ENCODE assay signal across 8 cellular contexts in genomic region chr18:23131693-23132319, GRCh38. TPM values are rescaled to one million over a fixed set of nuclear protein-coding genes. Genes with fewer than 3 reads are reported as not detected.
A peak's percentile ranks its signal among the peaks of the same experiment; 100 is the strongest.
DNase-seq lines count a peak whose midpoint lies in the region; ATAC-seq, FAIRE-seq and TF ChIP-seq lines count a peak whose summit lies in the region.

No MANE protein-coding gene starts in this region.

- peak overlapping the region in 1 of 2 experiments; percentile 33; a peak in 1 of 4 replicates for H4K8ac ChIP-seq in IMR-90 (ENCODE audit: low read depth in 2 of 2, low read length in 2 of 2)

- H3K4me2 ChIP-seq in IMR-90 (ENCODE audit: low read depth, low read length), result no peak overlapping the region

- H2AK5ac ChIP-seq in IMR-90 (ENCODE audit: low read depth, low read length), result no peak overlapping the region

- WGBS in IMR-90 (ENCODE audit: extremely low coverage in 2 of 2, insufficient read length in 1 of 2), 2 experiments, result no CpG with 5 or more reads among the region's 8 CpGs

- H3K36me3 ChIP-seq in IMR-90 (ENCODE audit: control insufficient read depth, insufficient read depth, low read length), result no peaks in the 10 kb centered on the region

- CTCF ChIA-PET in IMR-90 (lab: Yijun Ruan, JAX), result interaction anchor here (0.6 to 1.5 kb wide), 14 partner anchors 9 to 282 kb away, joined by 3 to 7 read pairs (median 4); no protein-coding TSS in a partner anchor

- H3K23ac ChIP-seq in IMR-90 (ENCODE audit: low read depth, low read length), result no peak overlapping the region

- no TSS peak for BruUV-seq in IMR-90 (replicated peaks; lab: Mats Ljungman, UMichigan)

- H2AK9ac ChIP-seq in IMR-90 (replicated peaks; ENCODE audit: low read depth, low read length, poor library complexity), result no peak overlapping the region

- H3K14ac ChIP-seq in IMR-90 (replicated peaks; ENCODE audit: low read depth, low read length), result no peak overlapping the region

- peak; percentile 50 for FAIRE-seq in RCC 7860 (lab: Jason Lieb, UNC)

- H3K36me3 Mint-ChIP-seq in activated T-helper 2 cell treated with anti-CD3 and anti-CD28 coated beads, Interferon-gamma antibody, Interleukin-2, Interleukin-4, amounts not matched to agents 10 μg/mL and 5 μg/mL and 100 μg/mL, durations not matched to agents 14 hours and 24 hours and 36 hours (ENCODE audit: low read depth), result peaks cover 3% of the 10 kb centered on the region

- peak; percentile 85 for TF ChIP-seq RAD21 in IMR-90 (IDR thresholded peaks at IDR 0.05; ENCODE audit: low read length)

- H2BK5ac ChIP-seq in IMR-90 (ENCODE audit: low read depth, low read length, poor library complexity, severe bottlenecking), result peak overlapping the region; percentile 44

- peaks cover 4% of the 10 kb centered on the region; the same call in 1 of the 2 replicates for H3K4me1 ChIP-seq in IMR-90 (ENCODE audit: control insufficient read depth, insufficient read depth, low read length)

- H4K20me1 ChIP-seq in IMR-90 (ENCODE audit: insufficient read depth, low read length), result peaks cover 3% of the 10 kb centered on the region

- H3K79me1 ChIP-seq in IMR-90 (ENCODE audit: low read depth in 1 of 2, low read length in 2 of 2), result peaks cover 8 to 14% of the 10 kb centered on the region in 2 experiments; a peak in 3 of 4 replicates

- H3K4me1 Mint-ChIP-seq in activated T-helper 2 cell treated with anti-CD3 and anti-CD28 coated beads, Interferon-gamma antibody, Interleukin-2, Interleukin-4, amounts not matched to agents 10 μg/mL and 5 μg/mL and 100 μg/mL, durations not matched to agents 14 hours and 24 hours and 36 hours (ENCODE audit: low read depth), result peaks cover 19% of the 10 kb centered on the region

- H3K9me3 Mint-ChIP-seq in activated T-helper 2 cell treated with anti-CD3 and anti-CD28 coated beads, Interferon-gamma antibody, Interleukin-2, Interleukin-4, amounts not matched to agents 10 μg/mL and 5 μg/mL and 100 μg/mL, durations not matched to agents 14 hours and 24 hours and 36 hours, result no peaks in the 10 kb centered on the region

- H2BK20ac ChIP-seq in IMR-90 (ENCODE audit: low read depth, low read length), result no peak overlapping the region

- ATAC-seq in IMR-90 (ENCODE audit: low read depth), result peak; percentile 34
- ATAC-seq in GM18505 (IDR thresholded peaks at IDR 0.05; ENCODE audit: unreplicated experiment), result no peak
- ATAC-seq in GM21717 (IDR thresholded peaks at IDR 0.05; ENCODE audit: unreplicated experiment), result no peak

- H3K4me3 ChIP-seq in IMR-90 (ENCODE audit: insufficient read depth, low read depth, low read length), result no peak overlapping the region

- peak overlapping the region; percentile 58; the same call in 1 of the 2 replicates for H2BK120ac ChIP-seq in IMR-90 (ENCODE audit: low read depth, low read length)

- no peak overlapping the region for H4K91ac ChIP-seq in IMR-90 (ENCODE audit: insufficient read depth, low read depth, low read length)

- no peak overlapping the region for H3K27ac ChIP-seq in IMR-90 (ENCODE audit: insufficient read depth, low read length)

- H2AFZ ChIP-seq in IMR-90 (replicated peaks; ENCODE audit: low read length, poor library complexity), result no peak overlapping the region

- DNase-seq in DMS53 (lab: John Stamatoyannopoulos, UW) (peak; percentile 75), IMR-90 (peak; percentile 84), RCC 7860 (ENCODE audit: low spot score) (peak; percentile 45), germinal center (ENCODE audit: low spot score) (peak; percentile 71), posterior vena cava (ENCODE audit: low spot score) (peak; percentile 26)
- DNase-seq in activated T-helper 2 cell treated with anti-CD3 and anti-CD28 coated beads, Interferon-gamma antibody, Interleukin-2, Interleukin-4, amounts not matched to agents 10 μg/mL and 5 μg/mL and 100 μg/mL, durations not matched to agents 14 hours and 24 hours and 36 hours (ENCODE audit: low spot score), result peak; percentile 41

- no peak overlapping the region for H3K9ac ChIP-seq in IMR-90 (ENCODE audit: low read depth, low read length)

- H3K4ac ChIP-seq in IMR-90 (ENCODE audit: low read depth, low read length), result no peak overlapping the region

- POLR2A ChIA-PET in IMR-90 (lab: Charles Lee; ENCODE audit: unreplicated experiment), result interaction anchor here (1.0 kb wide), 1 partner anchor 93 kb away, joined by 4 read pairs; no protein-coding TSS in a partner anchor

- 0 out of 2 replicates have a peak, but pooled peaks cover 11% of the 10 kb centered on the region for H3K9me1 ChIP-seq in IMR-90 (ENCODE audit: insufficient read depth, low read length)

- in situ Hi-C loops in IMR-90 (cut with MboI; ENCODE audit: low sequenced_read_pairs), result loop anchor here (5.0 to 10.0 kb wide), 2 partner anchors 243 to 280 kb away; no protein-coding TSS in a partner anchor

- intact Hi-C loops in IMR-90 (cut with micrococcal nuclease), result loop anchor here (1.0 to 5.0 kb wide), 3 partner anchors 100 to 279 kb away; no protein-coding TSS in a partner anchor
- intact Hi-C loops in activated T-helper 2 cell treated with anti-CD3 and anti-CD28 coated beads, Interferon-gamma antibody, Interleukin-2, Interleukin-4, amounts not matched to agents 10 μg/mL and 5 μg/mL and 100 μg/mL, durations not matched to agents 14 hours and 24 hours and 36 hours (cut with micrococcal nuclease), result loop anchor here (1.0 to 10.0 kb wide), 6 partner anchors 57 to 280 kb away; no protein-coding TSS in a partner anchor
- intact Hi-C loops in posterior vena cava (cut with DNase I), result loop anchor here (5.0 to 10.0 kb wide), 3 partner anchors 97 to 233 kb away; no protein-coding TSS in a partner anchor

- dilution Hi-C loops in IMR-90 (cut with HindIII; ENCODE audit: low sequenced_read_pairs, unreplicated experiment), result no loop called here

- no peak overlapping the region for H3K56ac ChIP-seq in IMR-90 (ENCODE audit: extremely low read depth, insufficient read depth, low read length)

- no peak overlapping the region for H3K27ac Mint-ChIP-seq in activated T-helper 2 cell treated with anti-CD3 and anti-CD28 coated beads, Interferon-gamma antibody, Interleukin-2, Interleukin-4, amounts not matched to agents 10 μg/mL and 5 μg/mL and 100 μg/mL, durations not matched to agents 14 hours and 24 hours and 36 hours

- H3K4me3 Mint-ChIP-seq in activated T-helper 2 cell treated with anti-CD3 and anti-CD28 coated beads, Interferon-gamma antibody, Interleukin-2, Interleukin-4, amounts not matched to agents 10 μg/mL and 5 μg/mL and 100 μg/mL, durations not matched to agents 14 hours and 24 hours and 36 hours (ENCODE audit: low read depth), result no peak overlapping the region

- no peak overlapping the region for H4K5ac ChIP-seq in IMR-90 (ENCODE audit: low read depth, low read length)

- H3K27me3 Mint-ChIP-seq in activated T-helper 2 cell treated with anti-CD3 and anti-CD28 coated beads, Interferon-gamma antibody, Interleukin-2, Interleukin-4, amounts not matched to agents 10 μg/mL and 5 μg/mL and 100 μg/mL, durations not matched to agents 14 hours and 24 hours and 36 hours (ENCODE audit: low read depth), result no peaks in the 10 kb centered on the region

- TF ChIP-seq POLR2A in IMR-90 (IDR thresholded peaks at IDR 0.05; ENCODE audit: low read depth, low read length) (no peak), GM18505 (IDR thresholded peaks at IDR 0.05; ENCODE audit: borderline replicate concordance, extremely low read depth, insufficient read depth, insufficient read length) (no peak)

- no peaks in the 10 kb centered on the region for H3K9me3 ChIP-seq in IMR-90 (ENCODE audit: control insufficient read depth, insufficient read depth, low read length)

- no peak overlapping the region for H3K18ac ChIP-seq in IMR-90 (ENCODE audit: low read depth, low read length)

- no peaks in the 10 kb centered on the region for H3K27me3 ChIP-seq in IMR-90 (ENCODE audit: control insufficient read depth, insufficient read depth, low read length)

- TF ChIP-seq CTCF in IMR-90 (conservative IDR thresholded peaks at IDR 0.05; ENCODE audit: low read depth, low read length), result peak; percentile 79

- H2BK15ac ChIP-seq in IMR-90 (ENCODE audit: low read depth, low read length), result 0 out of 3 replicates have a peak overlapping the region, but pooled peaks have one; percentile 12

TF ChIP-seq in IMR-90, 13 proteins besides CTCF, POLR2A, EP300 and RAD21:
- TF ChIP-seq SMC3 (IDR thresholded peaks at IDR 0.05; ENCODE audit: low read depth, low read length) (peak; percentile 93), ELK1 (IDR thresholded peaks at IDR 0.05; ENCODE audit: borderline replicate concordance, low read depth, low read length) (no peak), NFE2L2 (IDR thresholded peaks at IDR 0.05; ENCODE audit: low read depth, low read length) (no peak), CEBPB (IDR thresholded peaks at IDR 0.05; ENCODE audit: low read depth, low read length) (peak; percentile 56), RFX5 (IDR thresholded peaks at IDR 0.05; ENCODE audit: low read depth, low read length) (no peak), MXI1 (IDR thresholded peaks at IDR 0.05; ENCODE audit: borderline replicate concordance, low read depth, low read length) (no peak), RCOR1 (IDR thresholded peaks at IDR 0.05; ENCODE audit: insufficient replicate concordance, low read length) (no peak), BHLHE40 (IDR thresholded peaks at IDR 0.05; ENCODE audit: low read depth, low read length) (no peak)

RNA-seq across cellular contexts. Expression of gene CABLES1, which starts 3.5 kb away (rescaled TPM):
- total RNA-seq in IMR-90 (2012; rRNA removed), result 4.7 and 5.7 TPM in 2 replicates
- polyA plus RNA-seq in IMR-90 (2012; rRNA removed), result 4.4 and 4.7 TPM in 2 replicates
- 2.2 and 5.2 TPM in 2 replicates for polyA plus RNA-seq in IMR-90 (2012; cell fraction: cytosol; rRNA removed)
- 3.2 and 7.3 TPM in 2 replicates for polyA plus RNA-seq in IMR-90 (2012; cell fraction: nucleus; rRNA removed; ENCODE audit: low replicate concordance)
- total RNA-seq in activated T-helper 2 cell treated with anti-CD3 and anti-CD28 coated beads, Interferon-gamma antibody, Interleukin-2, Interleukin-4, amounts not matched to agents 10 μg/mL and 5 μg/mL and 100 μg/mL, durations not matched to agents 14 hours and 24 hours and 36 hours, result 27.4 and 33.5 TPM in 2 replicates
- total RNA-seq in posterior vena cava, result 10 to 100 TPM in 1 of 2 donors, 1 to 10 TPM in 1; 9.3 to 10.8 TPM

Comparison
In these comparisons a context has a peak if more than half of its experiments do, and no peak if none do; other contexts are left out.
1. DNase-seq: peak in every context shown above with its lines; median percentile 84 in IMR-90; 75 in DMS53; 71 in germinal center; 45 in RCC 7860; 41 in activated T-helper 2 cell treated with anti-CD3 and anti-CD28 coated beads, Interferon-gamma antibody, Interleukin-2, Interleukin-4, amounts not matched to agents 10 μg/mL and 5 μg/mL and 100 μg/mL, durations not matched to agents 14 hours and 24 hours and 36 hours; 26 in posterior vena cava.